In the genomic region with DNA sequence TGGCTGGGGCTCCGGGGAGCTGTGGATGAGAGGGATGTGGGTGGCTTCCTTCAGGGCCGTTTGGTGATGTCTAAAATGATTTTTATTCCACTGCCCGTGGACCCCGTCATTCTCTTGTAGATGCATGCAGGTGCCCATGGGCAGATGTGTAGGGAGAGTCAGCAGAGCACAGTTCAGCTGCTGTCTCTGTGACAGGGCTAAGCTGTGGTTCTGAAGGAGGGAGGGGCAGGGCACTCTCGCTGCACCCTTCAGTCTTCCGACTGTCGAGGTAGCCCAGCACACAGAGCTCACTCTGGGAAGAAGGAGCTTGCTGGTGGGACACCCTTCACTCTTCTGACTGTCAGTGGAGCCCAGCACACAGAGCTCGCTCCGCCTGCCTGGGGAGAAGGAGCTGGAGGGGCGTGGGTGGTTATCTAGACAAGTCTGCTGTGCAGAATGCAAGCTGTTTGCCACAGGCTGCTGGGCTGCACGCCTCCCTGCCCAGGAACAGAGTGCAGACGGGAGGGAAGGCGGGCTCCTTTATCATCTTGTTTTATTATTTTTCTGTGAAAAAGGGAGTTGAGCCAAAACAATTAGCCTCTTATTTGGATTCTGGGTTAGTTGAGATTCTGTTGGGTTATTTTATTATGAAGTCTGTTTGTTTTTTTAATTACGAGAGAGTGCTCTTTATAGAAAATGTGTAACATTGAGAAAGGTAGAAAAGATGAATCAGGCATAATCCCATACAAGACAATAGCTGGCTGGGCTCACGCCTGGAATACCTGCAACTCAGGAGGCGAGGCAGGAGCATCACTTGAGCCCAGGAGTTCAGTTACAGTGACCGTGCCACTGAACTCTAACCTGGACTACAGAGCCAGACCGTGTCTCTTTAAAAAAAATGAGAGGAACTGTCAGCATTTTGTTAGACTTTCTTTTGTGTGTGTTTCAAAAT, we compare ENCODE assay signal across 1 cellular context.
TF ChIP-seq lines count a peak whose summit lies in the region.

No MANE protein-coding gene starts in this region.

TF ChIP-seq in K562, 482 proteins besides CTCF, POLR2A, EP300 and RAD21:
- TF ChIP-seq CBFA2T3 (IDR thresholded peaks at IDR 0.05) = peak; percentile 86
- peak; percentile 68 for TF ChIP-seq TEAD4 (IDR thresholded peaks at IDR 0.05; ENCODE audit: low read length)
- TF ChIP-seq TEAD4 (CRISPR knock-in tag; IDR thresholded peaks at IDR 0.05; ENCODE audit: borderline replicate concordance) = no peak
- no peak for TF ChIP-seq ZNF644 (tag; IDR thresholded peaks at IDR 0.05; ENCODE audit: low read depth)
- TF ChIP-seq GATA2 (CRISPR knock-in tag; IDR thresholded peaks at IDR 0.05) = peak; percentile 51
- TF ChIP-seq, protein P1, sequence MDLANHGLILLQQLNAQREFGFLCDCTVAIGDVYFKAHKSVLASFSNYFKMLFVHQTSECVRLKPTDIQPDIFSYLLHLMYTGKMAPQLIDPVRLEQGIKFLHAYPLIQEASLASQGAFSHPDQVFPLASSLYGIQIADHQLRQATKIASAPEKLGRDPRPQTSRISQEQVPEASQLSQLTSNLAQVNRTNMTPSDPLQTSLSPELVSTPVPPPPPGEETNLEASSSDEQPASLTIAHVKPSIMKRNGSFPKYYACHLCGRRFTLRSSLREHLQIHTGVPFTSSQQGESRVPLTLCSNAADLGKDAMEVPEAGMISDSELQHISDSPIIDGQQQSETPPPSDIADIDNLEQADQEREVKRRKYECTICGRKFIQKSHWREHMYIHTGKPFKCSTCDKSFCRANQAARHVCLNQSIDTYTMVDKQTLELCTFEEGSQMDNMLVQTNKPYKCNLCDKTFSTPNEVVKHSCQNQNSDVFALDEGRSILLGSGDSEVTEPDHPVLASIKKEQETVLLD (IDR thresholded peaks at IDR 0.05) = no peak
- TF ChIP-seq NR2F6 (CRISPR knock-in tag; IDR thresholded peaks at IDR 0.05) = no peak
- TF ChIP-seq POLR2AphosphoS5 (IDR thresholded peaks at IDR 0.05; ENCODE audit: control insufficient read depth, insufficient read depth, low read depth, low read length) = peak; percentile 70
- TF ChIP-seq, protein P2, sequence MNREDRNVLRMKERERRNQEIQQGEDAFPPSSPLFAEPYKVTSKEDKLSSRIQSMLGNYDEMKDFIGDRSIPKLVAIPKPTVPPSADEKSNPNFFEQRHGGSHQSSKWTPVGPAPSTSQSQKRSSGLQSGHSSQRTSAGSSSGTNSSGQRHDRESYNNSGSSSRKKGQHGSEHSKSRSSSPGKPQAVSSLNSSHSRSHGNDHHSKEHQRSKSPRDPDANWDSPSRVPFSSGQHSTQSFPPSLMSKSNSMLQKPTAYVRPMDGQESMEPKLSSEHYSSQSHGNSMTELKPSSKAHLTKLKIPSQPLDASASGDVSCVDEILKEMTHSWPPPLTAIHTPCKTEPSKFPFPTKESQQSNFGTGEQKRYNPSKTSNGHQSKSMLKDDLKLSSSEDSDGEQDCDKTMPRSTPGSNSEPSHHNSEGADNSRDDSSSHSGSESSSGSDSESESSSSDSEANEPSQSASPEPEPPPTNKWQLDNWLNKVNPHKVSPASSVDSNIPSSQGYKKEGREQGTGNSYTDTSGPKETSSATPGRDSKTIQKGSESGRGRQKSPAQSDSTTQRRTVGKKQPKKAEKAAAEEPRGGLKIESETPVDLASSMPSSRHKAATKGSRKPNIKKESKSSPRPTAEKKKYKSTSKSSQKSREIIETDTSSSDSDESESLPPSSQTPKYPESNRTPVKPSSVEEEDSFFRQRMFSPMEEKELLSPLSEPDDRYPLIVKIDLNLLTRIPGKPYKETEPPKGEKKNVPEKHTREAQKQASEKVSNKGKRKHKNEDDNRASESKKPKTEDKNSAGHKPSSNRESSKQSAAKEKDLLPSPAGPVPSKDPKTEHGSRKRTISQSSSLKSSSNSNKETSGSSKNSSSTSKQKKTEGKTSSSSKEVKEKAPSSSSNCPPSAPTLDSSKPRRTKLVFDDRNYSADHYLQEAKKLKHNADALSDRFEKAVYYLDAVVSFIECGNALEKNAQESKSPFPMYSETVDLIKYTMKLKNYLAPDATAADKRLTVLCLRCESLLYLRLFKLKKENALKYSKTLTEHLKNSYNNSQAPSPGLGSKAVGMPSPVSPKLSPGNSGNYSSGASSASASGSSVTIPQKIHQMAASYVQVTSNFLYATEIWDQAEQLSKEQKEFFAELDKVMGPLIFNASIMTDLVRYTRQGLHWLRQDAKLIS (CRISPR knock-in tag; IDR thresholded peaks at IDR 0.05) = no peak
- no peak for TF ChIP-seq SMAD3 (CRISPR knock-in tag; conservative IDR thresholded peaks at IDR 0.05)
- TF ChIP-seq FOXP1 (CRISPR knock-in tag; IDR thresholded peaks at IDR 0.05) = no peak
- TF ChIP-seq DPF2 (IDR thresholded peaks at IDR 0.05) = 0 out of 2 replicates have a peak, but pooled peaks have one; percentile 24
- peak; percentile 95 for TF ChIP-seq EGR1 (conservative IDR thresholded peaks at IDR 0.05)
- TF ChIP-seq, protein P3, sequence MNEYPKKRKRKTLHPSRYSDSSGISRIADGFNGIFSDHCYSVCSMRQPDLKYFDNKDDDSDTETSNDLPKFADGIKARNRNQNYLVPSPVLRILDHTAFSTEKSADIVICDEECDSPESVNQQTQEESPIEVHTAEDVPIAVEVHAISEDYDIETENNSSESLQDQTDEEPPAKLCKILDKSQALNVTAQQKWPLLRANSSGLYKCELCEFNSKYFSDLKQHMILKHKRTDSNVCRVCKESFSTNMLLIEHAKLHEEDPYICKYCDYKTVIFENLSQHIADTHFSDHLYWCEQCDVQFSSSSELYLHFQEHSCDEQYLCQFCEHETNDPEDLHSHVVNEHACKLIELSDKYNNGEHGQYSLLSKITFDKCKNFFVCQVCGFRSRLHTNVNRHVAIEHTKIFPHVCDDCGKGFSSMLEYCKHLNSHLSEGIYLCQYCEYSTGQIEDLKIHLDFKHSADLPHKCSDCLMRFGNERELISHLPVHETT (CRISPR knock-in tag; conservative IDR thresholded peaks at IDR 0.05 in 1 of 2, IDR thresholded peaks at IDR 0.05 in 1 of 2) = no peak
- TF ChIP-seq ZNF143 (CRISPR knock-in tag; IDR thresholded peaks at IDR 0.05) = no peak
- peak; percentile 50 for TF ChIP-seq ARID1B (IDR thresholded peaks at IDR 0.05)
- no peak for TF ChIP-seq ZNF696 (CRISPR knock-in tag; conservative IDR thresholded peaks at IDR 0.05)
- TF ChIP-seq FOXM1 (IDR thresholded peaks at IDR 0.05; ENCODE audit: low read depth) = peak; percentile 26; the same call in 1 of the 2 replicates
- no peak for TF ChIP-seq FOXM1 (CRISPR knock-in tag; IDR thresholded peaks at IDR 0.05; ENCODE audit: low read depth)
- TF ChIP-seq RBM14 (IDR thresholded peaks at IDR 0.05; ENCODE audit: borderline replicate concordance, insufficient read depth, low read depth, low read length) = no peak
- no peak for TF ChIP-seq PCBP2 (IDR thresholded peaks at IDR 0.05; ENCODE audit: low read depth, low read length, poor library complexity, severe bottlenecking)
- TF ChIP-seq, protein P4, sequence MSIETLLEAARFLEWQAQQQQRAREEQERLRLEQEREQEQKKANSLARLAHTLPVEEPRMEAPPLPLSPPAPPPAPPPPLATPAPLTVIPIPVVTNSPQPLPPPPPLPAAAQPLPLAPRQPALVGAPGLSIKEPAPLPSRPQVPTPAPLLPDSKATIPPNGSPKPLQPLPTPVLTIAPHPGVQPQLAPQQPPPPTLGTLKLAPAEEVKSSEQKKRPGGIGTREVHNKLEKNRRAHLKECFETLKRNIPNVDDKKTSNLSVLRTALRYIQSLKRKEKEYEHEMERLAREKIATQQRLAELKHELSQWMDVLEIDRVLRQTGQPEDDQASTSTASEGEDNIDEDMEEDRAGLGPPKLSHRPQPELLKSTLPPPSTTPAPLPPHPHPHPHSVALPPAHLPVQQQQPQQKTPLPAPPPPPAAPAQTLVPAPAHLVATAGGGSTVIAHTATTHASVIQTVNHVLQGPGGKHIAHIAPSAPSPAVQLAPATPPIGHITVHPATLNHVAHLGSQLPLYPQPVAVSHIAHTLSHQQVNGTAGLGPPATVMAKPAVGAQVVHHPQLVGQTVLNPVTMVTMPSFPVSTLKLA (conservative IDR thresholded peaks at IDR 0.05) = peak in 1 of 2 experiments; percentile 49; a peak in 1 of 4 replicates
- peak; percentile 38 for TF ChIP-seq NFIC (IDR thresholded peaks at IDR 0.05)
- peak; percentile 72 for TF ChIP-seq CBFA2T2 (conservative IDR thresholded peaks at IDR 0.05)
- TF ChIP-seq, protein P5, sequence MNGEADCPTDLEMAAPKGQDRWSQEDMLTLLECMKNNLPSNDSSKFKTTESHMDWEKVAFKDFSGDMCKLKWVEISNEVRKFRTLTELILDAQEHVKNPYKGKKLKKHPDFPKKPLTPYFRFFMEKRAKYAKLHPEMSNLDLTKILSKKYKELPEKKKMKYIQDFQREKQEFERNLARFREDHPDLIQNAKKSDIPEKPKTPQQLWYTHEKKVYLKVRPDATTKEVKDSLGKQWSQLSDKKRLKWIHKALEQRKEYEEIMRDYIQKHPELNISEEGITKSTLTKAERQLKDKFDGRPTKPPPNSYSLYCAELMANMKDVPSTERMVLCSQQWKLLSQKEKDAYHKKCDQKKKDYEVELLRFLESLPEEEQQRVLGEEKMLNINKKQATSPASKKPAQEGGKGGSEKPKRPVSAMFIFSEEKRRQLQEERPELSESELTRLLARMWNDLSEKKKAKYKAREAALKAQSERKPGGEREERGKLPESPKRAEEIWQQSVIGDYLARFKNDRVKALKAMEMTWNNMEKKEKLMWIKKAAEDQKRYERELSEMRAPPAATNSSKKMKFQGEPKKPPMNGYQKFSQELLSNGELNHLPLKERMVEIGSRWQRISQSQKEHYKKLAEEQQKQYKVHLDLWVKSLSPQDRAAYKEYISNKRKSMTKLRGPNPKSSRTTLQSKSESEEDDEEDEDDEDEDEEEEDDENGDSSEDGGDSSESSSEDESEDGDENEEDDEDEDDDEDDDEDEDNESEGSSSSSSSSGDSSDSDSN (IDR thresholded peaks at IDR 0.05; ENCODE audit: borderline replicate concordance in 1 of 2, low read depth in 2 of 2, low read length in 2 of 2) = peak in 1 of 2 experiments; percentile 60; a peak in 1 of 4 replicates
- no peak for TF ChIP-seq NR4A1 (CRISPR knock-in tag; IDR thresholded peaks at IDR 0.05)
- TF ChIP-seq NR4A1 (tag; IDR thresholded peaks at IDR 0.05) = no peak
- no peak for TF ChIP-seq CREB1 (IDR thresholded peaks at IDR 0.05)
- no peak for TF ChIP-seq CREB1 (CRISPR knock-in tag; IDR thresholded peaks at IDR 0.05)
- TF ChIP-seq, protein P6, sequence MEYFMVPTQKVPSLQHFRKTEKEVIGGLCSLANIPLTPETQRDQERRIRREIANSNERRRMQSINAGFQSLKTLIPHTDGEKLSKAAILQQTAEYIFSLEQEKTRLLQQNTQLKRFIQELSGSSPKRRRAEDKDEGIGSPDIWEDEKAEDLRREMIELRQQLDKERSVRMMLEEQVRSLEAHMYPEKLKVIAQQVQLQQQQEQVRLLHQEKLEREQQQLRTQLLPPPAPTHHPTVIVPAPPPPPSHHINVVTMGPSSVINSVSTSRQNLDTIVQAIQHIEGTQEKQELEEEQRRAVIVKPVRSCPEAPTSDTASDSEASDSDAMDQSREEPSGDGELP (CRISPR knock-in tag; IDR thresholded peaks at IDR 0.05; ENCODE audit: borderline replicate concordance) = peak; percentile 38; the same call in 1 of the 2 replicates
- peak; percentile 83 for TF ChIP-seq TCF3 (CRISPR knock-in tag; IDR thresholded peaks at IDR 0.05)
- peak in 1 of 2 experiments; percentile 35; a peak in 1 of 4 replicates for TF ChIP-seq HDAC1 (IDR thresholded peaks at IDR 0.05)
- no peak for TF ChIP-seq ZNF780A (CRISPR knock-in tag; IDR thresholded peaks at IDR 0.05)
- peak; percentile 63 for TF ChIP-seq NCOR1 (IDR thresholded peaks at IDR 0.05)
- TF ChIP-seq, protein P7, sequence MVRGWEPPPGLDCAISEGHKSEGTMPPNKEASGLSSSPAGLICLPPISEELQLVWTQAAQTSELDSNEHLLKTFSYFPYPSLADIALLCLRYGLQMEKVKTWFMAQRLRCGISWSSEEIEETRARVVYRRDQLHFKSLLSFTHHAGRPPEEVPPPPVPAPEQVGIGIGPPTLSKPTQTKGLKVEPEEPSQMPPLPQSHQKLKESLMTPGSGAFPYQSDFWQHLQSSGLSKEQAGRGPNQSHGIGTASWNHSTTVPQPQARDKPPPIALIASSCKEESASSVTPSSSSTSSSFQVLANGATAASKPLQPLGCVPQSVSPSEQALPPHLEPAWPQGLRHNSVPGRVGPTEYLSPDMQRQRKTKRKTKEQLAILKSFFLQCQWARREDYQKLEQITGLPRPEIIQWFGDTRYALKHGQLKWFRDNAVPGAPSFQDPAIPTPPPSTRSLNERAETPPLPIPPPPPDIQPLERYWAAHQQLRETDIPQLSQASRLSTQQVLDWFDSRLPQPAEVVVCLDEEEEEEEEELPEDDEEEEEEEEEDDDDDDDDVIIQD (CRISPR knock-in tag; IDR thresholded peaks at IDR 0.05) = no peak
- no peak for TF ChIP-seq MECOM (CRISPR knock-in tag; IDR thresholded peaks at IDR 0.05)
- 0 out of 2 replicates have a peak, but pooled peaks have one; percentile 31 for TF ChIP-seq MYNN (IDR thresholded peaks at IDR 0.05)
- no peak for TF ChIP-seq MYNN (CRISPR knock-in tag; IDR thresholded peaks at IDR 0.05)
- TF ChIP-seq, protein P8, sequence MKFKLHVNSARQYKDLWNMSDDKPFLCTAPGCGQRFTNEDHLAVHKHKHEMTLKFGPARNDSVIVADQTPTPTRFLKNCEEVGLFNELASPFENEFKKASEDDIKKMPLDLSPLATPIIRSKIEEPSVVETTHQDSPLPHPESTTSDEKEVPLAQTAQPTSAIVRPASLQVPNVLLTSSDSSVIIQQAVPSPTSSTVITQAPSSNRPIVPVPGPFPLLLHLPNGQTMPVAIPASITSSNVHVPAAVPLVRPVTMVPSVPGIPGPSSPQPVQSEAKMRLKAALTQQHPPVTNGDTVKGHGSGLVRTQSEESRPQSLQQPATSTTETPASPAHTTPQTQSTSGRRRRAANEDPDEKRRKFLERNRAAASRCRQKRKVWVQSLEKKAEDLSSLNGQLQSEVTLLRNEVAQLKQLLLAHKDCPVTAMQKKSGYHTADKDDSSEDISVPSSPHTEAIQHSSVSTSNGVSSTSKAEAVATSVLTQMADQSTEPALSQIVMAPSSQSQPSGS (CRISPR knock-in tag; IDR thresholded peaks at IDR 0.05) = no peak
- peak; percentile 52; the same call in 1 of the 2 replicates for TF ChIP-seq BHLHE40 (IDR thresholded peaks at IDR 0.05; ENCODE audit: low read length)
- TF ChIP-seq TAF15 (IDR thresholded peaks at IDR 0.05; ENCODE audit: low read depth, low read length) = no peak
- TF ChIP-seq, protein P9, sequence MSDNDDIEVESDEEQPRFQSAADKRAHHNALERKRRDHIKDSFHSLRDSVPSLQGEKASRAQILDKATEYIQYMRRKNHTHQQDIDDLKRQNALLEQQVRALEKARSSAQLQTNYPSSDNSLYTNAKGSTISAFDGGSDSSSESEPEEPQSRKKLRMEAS (CRISPR knock-in tag; IDR thresholded peaks at IDR 0.05) = peak; percentile 60
- TF ChIP-seq DNMT1 (IDR thresholded peaks at IDR 0.05) = no peak
- peak; percentile 30; the same call in 1 of the 2 replicates for TF ChIP-seq STAT5A (IDR thresholded peaks at IDR 0.05; ENCODE audit: borderline replicate concordance, low read length)
- no peak for TF ChIP-seq ZSCAN32 (CRISPR knock-in tag; IDR thresholded peaks at IDR 0.05)
- TF ChIP-seq TAL1 (IDR thresholded peaks at IDR 0.05) = peak; percentile 53; the same call in 1 of the 2 replicates
TF ChIP-seq in K562: peak in this region for 21.
